ENCODE assay signal across 10 cellular contexts in the genomic region with DNA sequence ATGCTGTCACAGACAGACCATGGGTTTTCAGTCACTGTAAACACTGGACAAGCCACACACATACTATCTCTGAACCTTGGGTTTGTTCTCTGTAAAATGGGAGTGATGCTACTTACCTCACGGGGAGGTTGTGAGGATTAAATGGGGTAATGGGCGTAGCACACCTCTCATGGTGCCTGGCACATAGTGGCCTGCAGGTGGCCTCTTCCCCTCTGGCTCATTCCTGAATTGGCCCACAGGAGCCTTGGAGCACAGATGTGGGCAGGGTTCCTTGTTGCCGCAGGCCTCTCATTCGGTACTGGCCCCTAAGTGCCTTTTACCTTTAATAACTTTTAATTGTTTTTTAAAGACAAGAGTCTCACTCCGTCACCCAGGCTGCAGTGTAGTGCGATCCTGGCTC. TPM values are rescaled to one million over a fixed set of nuclear protein-coding genes. Genes with fewer than 3 reads are reported as not detected.
DNase-seq lines count a peak whose midpoint lies in the region; ATAC-seq, FAIRE-seq and TF ChIP-seq lines count a peak whose summit lies in the region.
"Had no signal": no experiment of that assay in that cellular context is flagged by ENCODE, and none has a peak within 500 bp of the region (broad histone marks: within the 10 kb centered on the region; RNA-seq: fewer than 3 reads in every experiment).

No MANE protein-coding gene starts in this region.

- no peak overlapping the region for H2BK5ac ChIP-seq in mesenchymal stem cell (ENCODE audit: low read depth, low read length, poor library complexity, severe bottlenecking)

- H3K27me3 ChIP-seq in HL-60 (ENCODE audit: insufficient read depth, poor library complexity, severe bottlenecking) = no peaks in the 10 kb centered on the region
- no peaks in the 10 kb centered on the region for H3K27me3 ChIP-seq in astrocyte (ENCODE audit: insufficient read depth, low read length)
- H3K27me3 ChIP-seq in mesenchymal stem cell (ENCODE audit: control insufficient read depth in 1 of 2, insufficient read depth in 1 of 2, low read length in 2 of 2) = no peaks in the 10 kb centered on the region
- H3K27me3 ChIP-seq: neutrophil had no signal

- H3K27ac ChIP-seq in HL-60 (replicated peaks) (no peak overlapping the region), astrocyte (ENCODE audit: low read depth, low read length) (no peak overlapping the region), mesenchymal stem cell (ENCODE audit: low read length, poor library complexity, severe bottlenecking) (no peak overlapping the region)
- H3K27ac ChIP-seq: neutrophil had no signal

- peaks cover 43% of the 10 kb centered on the region for H3K36me3 Mint-ChIP-seq in astrocyte (ENCODE audit: low read depth, unreplicated experiment)

- H3K9me3 ChIP-seq in astrocyte (ENCODE audit: insufficient read depth, low read depth, low read length) (no peaks in the 10 kb centered on the region), mesenchymal stem cell (ENCODE audit: control insufficient read depth, low read length) (no peaks in the 10 kb centered on the region)
- H3K9me3 ChIP-seq: neutrophil had no signal

- peak; percentile 43 for DNase-seq in D341Med (ENCODE audit: low spot score)
- no peak for DNase-seq in HL-60 (ENCODE audit: low read depth in 1 of 2, low spot score in 1 of 2)
- DNase-seq in astrocyte (ENCODE audit: low read depth) = no peak
- no peak for DNase-seq in mesenchymal stem cell
- no peak for DNase-seq in AML-193 (lab: John Stamatoyannopoulos, UW)
- no peak for DNase-seq in T-helper 1 cell
- no peak for DNase-seq in cortex of kidney (lab: John Stamatoyannopoulos, UW)
- DNase-seq: activated CD4-positive, alpha-beta T cell treated with anti-CD3 and anti-CD28 coated beads, Interleukin-2, amount 50 U/mL, for 1 hour had no signal

- H2BK15ac ChIP-seq in mesenchymal stem cell (ENCODE audit: low read depth, poor library complexity, severe bottlenecking) = no peak overlapping the region

- H3K27ac Mint-ChIP-seq in astrocyte (ENCODE audit: unreplicated experiment) = peak overlapping the region; percentile 82

- no peak overlapping the region for H3K4me3 Mint-ChIP-seq in astrocyte (ENCODE audit: unreplicated experiment)

- H3K4me1 ChIP-seq in astrocyte (ENCODE audit: insufficient read depth, low read length) = peaks cover 86% of the 10 kb centered on the region
- H3K4me1 ChIP-seq in mesenchymal stem cell (ENCODE audit: control insufficient read depth, insufficient read depth, low read depth, low read length) = peaks cover 26% of the 10 kb centered on the region

- H2AK5ac ChIP-seq in mesenchymal stem cell (ENCODE audit: low read length, severe bottlenecking) = no peak overlapping the region

- H3K23ac ChIP-seq in mesenchymal stem cell (ENCODE audit: low read length in 2 of 2) = no peak overlapping the region

- H3K4me2 ChIP-seq in astrocyte (ENCODE audit: low read length) (no peak overlapping the region), mesenchymal stem cell (ENCODE audit: low read length, poor library complexity, severe bottlenecking) (no peak overlapping the region)

- H3K27me3 Mint-ChIP-seq in astrocyte (ENCODE audit: low read depth, unreplicated experiment) = no peaks in the 10 kb centered on the region

- H4K91ac ChIP-seq in mesenchymal stem cell (ENCODE audit: low read length) = peak overlapping the region; percentile 73

- H3K14ac ChIP-seq in mesenchymal stem cell (ENCODE audit: low read length in 2 of 2) = no peak overlapping the region

- H3K4me3 ChIP-seq in HL-60 (replicated peaks; ENCODE audit: insufficient read depth, low read length) (no peak overlapping the region), astrocyte (ENCODE audit: insufficient read depth, low read depth, low read length) (no peak overlapping the region), mesenchymal stem cell (ENCODE audit: insufficient read depth in 1 of 2, low read depth in 1 of 2, low read length in 2 of 2) (no peak overlapping the region)

- peaks cover 27% of the 10 kb centered on the region for H3K79me1 ChIP-seq in mesenchymal stem cell (replicated peaks; ENCODE audit: low read length, poor library complexity, severe bottlenecking)

- no peaks in the 10 kb centered on the region for H3K9me3 Mint-ChIP-seq in astrocyte (ENCODE audit: unreplicated experiment)

- H3K9ac ChIP-seq in astrocyte (ENCODE audit: low read length) (no peak overlapping the region), mesenchymal stem cell (ENCODE audit: low read length) (no peak overlapping the region)

- 91% methylated on average over 6 of the region's 6 CpGs for WGBS in mesenchymal stem cell

- no peak overlapping the region for H3K18ac ChIP-seq in mesenchymal stem cell (ENCODE audit: low read depth in 1 of 2, low read length in 2 of 2)

- ATAC-seq in HG02571 (IDR thresholded peaks at IDR 0.05; ENCODE audit: unreplicated experiment) = no peak

- peaks cover 84% of the 10 kb centered on the region for H3K4me1 Mint-ChIP-seq in astrocyte (ENCODE audit: low read depth, unreplicated experiment)

- H4K8ac ChIP-seq in mesenchymal stem cell (ENCODE audit: low read length) = no peak overlapping the region

- peak; percentile 12 for TF ChIP-seq CTCF in HL-60 (IDR thresholded peaks at IDR 0.05; ENCODE audit: insufficient read depth, low read length)
- TF ChIP-seq CTCF in astrocyte (IDR thresholded peaks at IDR 0.05; ENCODE audit: insufficient read depth, low read depth, low read length) = peak; percentile 46

- H3K36me3 ChIP-seq in astrocyte (ENCODE audit: insufficient read depth, low read length) (peaks cover 45% of the 10 kb centered on the region), mesenchymal stem cell (ENCODE audit: control insufficient read depth in 1 of 2, insufficient read depth in 2 of 2, low read depth in 1 of 2, low read length in 2 of 2) (peaks cover 5 to 14% of the 10 kb centered on the region in 2 experiments)
- H3K36me3 ChIP-seq: neutrophil had no signal

- H3K4ac ChIP-seq in mesenchymal stem cell (ENCODE audit: low read depth in 1 of 2, low read length in 2 of 2) = no peak overlapping the region

- peaks cover 97% of the 10 kb centered on the region for H4K20me1 ChIP-seq in astrocyte (ENCODE audit: insufficient read depth, low read length)

- peaks cover 100% of the 10 kb centered on the region for H3K79me2 ChIP-seq in astrocyte (ENCODE audit: insufficient read depth, low read length)

- H2AFZ ChIP-seq in astrocyte (ENCODE audit: low read depth, low read length) (no peak overlapping the region), mesenchymal stem cell (ENCODE audit: low read depth, low read length) (no peak overlapping the region)

- H2BK120ac ChIP-seq in mesenchymal stem cell (ENCODE audit: low read depth, low read length) = no peak overlapping the region

- peak overlapping the region in 1 of 2 experiments; percentile 49 for H2BK12ac ChIP-seq in mesenchymal stem cell (ENCODE audit: low read length in 2 of 2)

- no peak for FAIRE-seq in astrocyte (lab: Jason Lieb, UNC)

RNA-seq across cellular contexts. Expression of a gene that starts 11.7 kb away (rescaled TPM):
- 357 and 471 TPM in 2 replicates for total RNA-seq in astrocyte
- polyA plus RNA-seq in mesenchymal stem cell (2013, experiment 1 of 2) = 96.9 TPM
- 100 TPM for polyA plus RNA-seq in mesenchymal stem cell (2013, experiment 2 of 2)
